12 cellular contexts compared by ENCODE assay signal in the genomic region with DNA sequence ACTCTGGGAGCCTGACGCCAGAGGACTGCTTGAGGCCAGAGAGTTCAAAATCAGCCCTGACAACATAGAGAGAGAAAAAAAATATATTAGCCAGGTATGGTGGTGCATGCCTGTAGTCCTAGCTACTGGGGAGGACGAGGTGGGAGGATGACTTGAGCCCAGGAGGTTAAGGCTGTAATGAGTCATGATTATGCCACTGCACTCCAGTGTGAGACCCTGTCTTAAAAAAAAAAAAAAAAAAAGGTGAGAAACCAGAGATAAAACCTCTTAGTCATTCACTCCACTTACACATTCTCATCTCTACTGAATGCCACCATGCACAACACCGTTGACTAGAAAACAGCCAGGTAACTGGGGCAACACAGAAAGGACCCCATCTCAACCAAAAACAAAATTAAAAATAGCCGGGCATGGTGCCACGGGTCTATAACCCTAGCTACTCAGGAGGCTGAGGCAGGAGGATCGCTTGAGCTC.
DNase-seq lines count a peak whose midpoint lies in the region; ATAC-seq and TF ChIP-seq lines count a peak whose summit lies in the region.
"Had no signal": no experiment of that assay in that cellular context is flagged by ENCODE, and none has a peak within 500 bp of the region (broad histone marks: within the 10 kb centered on the region; RNA-seq: fewer than 3 reads in every experiment).

No MANE protein-coding gene starts in this region.

- no peaks in the 10 kb centered on the region for H3K9me3 ChIP-seq in CD4-positive, CD25-positive, alpha-beta regulatory T cell (ENCODE audit: control insufficient read depth in 2 of 2, low read length in 2 of 2)
- H3K9me3 ChIP-seq: thoracic aorta had no signal

- H3K27me3 ChIP-seq in CD4-positive, CD25-positive, alpha-beta regulatory T cell (ENCODE audit: control insufficient read depth, insufficient read depth, low read length), result no peaks in the 10 kb centered on the region

- no peak overlapping the region for H3K4me3 Mint-ChIP-seq in CD4-positive, CD25-positive, alpha-beta regulatory T cell
- H3K4me3 Mint-ChIP-seq in activated B cell treated with CpG ODN at 0.5 μM for 24 hours (peak overlapping the region; percentile 9), memory B cell (peak overlapping the region; percentile 54)

- no peaks in the 10 kb centered on the region for H3K27me3 Mint-ChIP-seq in CD4-positive, CD25-positive, alpha-beta regulatory T cell
- H3K27me3 Mint-ChIP-seq in activated B cell treated with CpG ODN at 0.5 μM for 24 hours (no peaks in the 10 kb centered on the region), memory B cell (no peaks in the 10 kb centered on the region)

- peaks cover 29% of the 10 kb centered on the region for H3K36me3 ChIP-seq in CD4-positive, CD25-positive, alpha-beta regulatory T cell (ENCODE audit: control insufficient read depth, insufficient read depth, low read length)

- H3K36me3 Mint-ChIP-seq in CD4-positive, CD25-positive, alpha-beta regulatory T cell, result peaks cover 45% of the 10 kb centered on the region
- H3K36me3 Mint-ChIP-seq in activated B cell treated with CpG ODN at 0.5 μM for 24 hours (ENCODE audit: low read depth), result peaks cover 51% of the 10 kb centered on the region
- H3K36me3 Mint-ChIP-seq in memory B cell, result peaks cover 20% of the 10 kb centered on the region

- intact Hi-C loops in activated B cell treated with CpG ODN at 0.5 μM for 24 hours (cut with micrococcal nuclease), result loop anchor here (2.0 kb wide), 3 partner anchors 29 to 73 kb away; no protein-coding TSS in a partner anchor

- CTCF ChIA-PET in activated B cell treated with CpG ODN at 0.5 μM for 24 hours (lab: Charles Lee), result no interaction called here

- no peaks in the 10 kb centered on the region for H3K4me1 ChIP-seq in CD4-positive, CD25-positive, alpha-beta regulatory T cell (ENCODE audit: control insufficient read depth, insufficient read depth, low read length, poor library complexity, severe bottlenecking)

- no peaks in the 10 kb centered on the region for H3K9me3 Mint-ChIP-seq in CD4-positive, CD25-positive, alpha-beta regulatory T cell
- no peaks in the 10 kb centered on the region for H3K9me3 Mint-ChIP-seq in activated B cell treated with CpG ODN at 0.5 μM for 24 hours
- H3K9me3 Mint-ChIP-seq in memory B cell, result no peaks in the 10 kb centered on the region

- peak in 1 of 3 donors; percentile 25 for DNase-seq in CD4-positive, CD25-positive, alpha-beta regulatory T cell
- DNase-seq in activated B cell treated with CpG ODN at 0.5 μM for 24 hours, result no peak
- DNase-seq in memory B cell (ENCODE audit: low spot score in 2 of 2), result peak in 1 of 2 donors; percentile 10
- DNase-seq in NCI-H2171 treated with DMSO at 0.1 percent for 48 hours (lab: John Stamatoyannopoulos, UW), result no peak
- no peak for DNase-seq in cortex of kidney (lab: John Stamatoyannopoulos, UW)
- DNase-seq: kidney glomerular epithelial cell, NCI-H748 treated with DMSO at 0.1 percent for 48 hours, right cardiac atrium had no signal

- H3K4me3 ChIP-seq in CD4-positive, CD25-positive, alpha-beta regulatory T cell (ENCODE audit: low read depth, low read length), result no peak overlapping the region
- H3K4me3 ChIP-seq: thoracic aorta had no signal

- peak overlapping the region in 2 of 3 donors; percentile 29 to 62 for H3K27ac Mint-ChIP-seq in CD4-positive, CD25-positive, alpha-beta regulatory T cell
- peak overlapping the region; percentile 93 for H3K27ac Mint-ChIP-seq in activated B cell treated with CpG ODN at 0.5 μM for 24 hours
- H3K27ac Mint-ChIP-seq in memory B cell, result peak overlapping the region; percentile 92

- TF ChIP-seq CTCF in activated B cell treated with CpG ODN at 0.5 μM for 24 hours (IDR thresholded peaks at IDR 0.05), result no peak

- ATAC-seq in CD4-positive, CD25-positive, alpha-beta regulatory T cell (ENCODE audit: low read depth in 2 of 2), result peak; percentile 39 to 53
- ATAC-seq in GM21447 (IDR thresholded peaks at IDR 0.05; ENCODE audit: unreplicated experiment) (peak; percentile 49), activated B cell treated with CpG ODN at 0.5 μM for 24 hours (ENCODE audit: low read depth) (peak; percentile 35), memory B cell (ENCODE audit: low read depth) (peak; percentile 16), GM18870 (IDR thresholded peaks at IDR 0.05; ENCODE audit: unreplicated experiment) (no peak), GM21360 (IDR thresholded peaks at IDR 0.05; ENCODE audit: unreplicated experiment) (no peak)

- POLR2A ChIA-PET in activated B cell treated with CpG ODN at 0.5 μM for 24 hours (lab: Charles Lee), result interaction anchor here (0.6 to 2.7 kb wide), 11 partner anchors 8 to 1415 kb away, joined by 3 to 18 read pairs (median 6); no protein-coding TSS in a partner anchor

- H3K27ac ChIP-seq in CD4-positive, CD25-positive, alpha-beta regulatory T cell (ENCODE audit: insufficient read depth, low read length, poor library complexity, severe bottlenecking), result no peak overlapping the region

- H3K4me1 Mint-ChIP-seq in CD4-positive, CD25-positive, alpha-beta regulatory T cell, result peaks cover 18 to 25% (median 21%) of the 10 kb centered on the region in 4 donors
- H3K4me1 Mint-ChIP-seq in activated B cell treated with CpG ODN at 0.5 μM for 24 hours, result peaks cover 72% of the 10 kb centered on the region
- H3K4me1 Mint-ChIP-seq in memory B cell, result peaks cover 34% of the 10 kb centered on the region

Comparison
In these comparisons a context has a peak if more than half of its experiments do, and no peak if none do; other contexts are left out.
1. ATAC-seq: peak in CD4-positive, CD25-positive, alpha-beta regulatory T cell (2 of 2), GM21447 (single experiment), activated B cell treated with CpG ODN at 0.5 μM for 24 hours (single experiment) and memory B cell (single experiment); none in GM18870 (single experiment) and GM21360 (single experiment).
2. H3K4me3 Mint-ChIP-seq: peak in activated B cell treated with CpG ODN at 0.5 μM for 24 hours (single experiment) and memory B cell (single experiment); none in CD4-positive, CD25-positive, alpha-beta regulatory T cell (0 of 4).
3. Peak in every context shown above with its lines, with median percentiles within 50 percentile points of each other: H3K27ac Mint-ChIP-seq.